Comparison of ENCODE assay signal across 11 cellular contexts in the genomic region with DNA sequence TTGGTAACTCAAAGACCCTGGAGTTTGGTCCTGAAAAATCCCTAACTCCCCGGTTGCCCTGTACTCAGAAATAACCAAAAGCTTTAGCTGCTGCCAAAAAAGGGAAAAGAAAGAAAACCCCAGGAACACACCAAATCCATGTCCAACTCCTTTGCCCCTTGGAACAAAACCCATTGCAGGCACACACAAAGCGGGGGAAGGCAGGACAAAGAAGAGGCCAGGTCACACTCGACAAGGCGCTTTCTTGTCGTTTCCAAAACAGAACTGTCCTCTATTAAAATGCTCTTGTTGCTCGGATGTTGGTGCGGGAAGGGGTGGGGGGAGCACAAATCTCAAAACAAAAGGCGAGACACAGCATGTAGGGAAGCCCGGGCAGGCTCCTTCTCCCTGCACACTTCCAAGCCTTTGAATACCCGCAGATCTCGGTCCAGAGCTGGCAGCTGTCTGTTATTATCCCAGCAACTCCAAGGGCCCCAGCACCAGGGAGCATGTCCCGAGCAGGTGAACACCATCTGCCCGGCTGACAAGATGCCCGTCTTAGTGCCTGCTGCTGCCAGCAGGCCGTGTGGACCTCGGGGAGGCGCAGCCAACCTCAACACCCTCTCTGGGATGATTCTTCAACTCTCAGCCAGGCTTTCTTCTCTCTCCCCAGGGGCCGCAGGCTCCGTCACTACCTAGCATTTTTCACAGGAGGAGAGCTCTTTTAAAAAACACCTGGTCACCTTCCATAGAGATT.
DNase-seq lines count a peak whose midpoint lies in the region; ATAC-seq and TF ChIP-seq lines count a peak whose summit lies in the region.
"Had no signal": no experiment of that assay in that cellular context is flagged by ENCODE, and none has a peak within 500 bp of the region (broad histone marks: within the 10 kb centered on the region; RNA-seq: fewer than 3 reads in every experiment).

No MANE protein-coding gene starts in this region.

- no peak overlapping the region for H2BK120ac ChIP-seq in neuronal stem cell (ENCODE audit: low read depth, low read length)

- peak; percentile 95 for DNase-seq in G401 (ENCODE audit: low spot score)
- peak; percentile 90 for DNase-seq in NCI-H2081 treated with DMSO at 0.1 percent for 48 hours (lab: John Stamatoyannopoulos, UW)
- DNase-seq in mammary epithelial cell = no peak
- DNase-seq in neuronal stem cell (ENCODE audit: low spot score) = peak; percentile 60
- no peak for DNase-seq in UCSD-AML1 (lab: John Stamatoyannopoulos, UW; ENCODE audit: unreplicated experiment)
- DNase-seq in heart right ventricle = no peak
- DNase-seq: esophagus squamous epithelium; mucosa of descending colon; stimulated activated CD4-positive, alpha-beta T cell treated with anti-CD3 and anti-CD28 coated beads, Interleukin-1b, Interleukin-23, amount 100 ng/mL, for 48 hours had no signal

- peak overlapping the region; percentile 46 for H3K4me2 ChIP-seq in mammary epithelial cell (ENCODE audit: insufficient read depth, low read depth, low read length)
- H3K4me2 ChIP-seq in neuronal stem cell (ENCODE audit: insufficient read depth, low read length, poor library complexity, severe bottlenecking) = peak overlapping the region; percentile 43

- intact Hi-C loops in mammary epithelial cell (cut with micrococcal nuclease) = loop anchor here (5.0 kb wide), 1 partner anchor 668 kb away; no protein-coding TSS in a partner anchor
- intact Hi-C loops in heart right ventricle (cut with DNase I) = loop anchor here in 6 of 10 donors (5.0 to 10.0 kb wide), 9 partner anchors 32 to 185 kb away; a partner anchor contains a TSS

- no peak overlapping the region for H2BK15ac ChIP-seq in neuronal stem cell (ENCODE audit: low read length)

- WGBS in mammary epithelial cell (ENCODE audit: low coverage, missing lambda C conversion rate) = 26% methylated on average over 19 of the region's 19 CpGs
- WGBS in neuronal stem cell (ENCODE audit: extremely low coverage in 2 of 2, insufficient read length in 2 of 2, insufficient replicate concordance in 1 of 2), 2 donors = no CpG with 5 or more reads among the region's 19 CpGs
- 66 to 67% methylated on average over 19 of the region's 19 CpGs for WGBS in heart right ventricle, 2 donors

- dilution Hi-C loops in mammary epithelial cell (cut with HindIII; ENCODE audit: low sequenced_read_pairs) = no loop called here

- CTCF ChIA-PET in mammary epithelial cell (lab: Charles Lee; ENCODE audit: low non-redundant PET) = no interaction called here

- no TSS peak for BruUV-seq in mammary epithelial cell (replicated peaks; lab: Mats Ljungman, UMichigan)

- no peak overlapping the region for H3K4ac ChIP-seq in neuronal stem cell (ENCODE audit: low read length)

- H3K9ac ChIP-seq in mammary epithelial cell (ENCODE audit: insufficient read depth, low read length) = no peak overlapping the region
- no peak overlapping the region for H3K9ac ChIP-seq in neuronal stem cell (ENCODE audit: low read depth, low read length, poor library complexity)

- peak overlapping the region; percentile 20 for H3K23ac ChIP-seq in neuronal stem cell (ENCODE audit: low read depth, low read length, poor library complexity)

- H4K20me1 ChIP-seq in mammary epithelial cell (ENCODE audit: insufficient read depth, low read length) = no peaks in the 10 kb centered on the region

- H3K18ac ChIP-seq in neuronal stem cell (ENCODE audit: low read length) = peak overlapping the region; percentile 76

- no peak for ATAC-seq in HG03139 (IDR thresholded peaks at IDR 0.05; ENCODE audit: unreplicated experiment)
- no peak for ATAC-seq in heart right ventricle
- no peak for ATAC-seq in GM18511 (IDR thresholded peaks at IDR 0.05; ENCODE audit: unreplicated experiment)
- ATAC-seq: mucosa of descending colon had no signal

- peaks cover 6% of the 10 kb centered on the region for H3K79me1 ChIP-seq in neuronal stem cell (ENCODE audit: low read depth, low read length)

- H4K91ac ChIP-seq in neuronal stem cell (ENCODE audit: low read depth, low read length, poor library complexity) = no peak overlapping the region

- no peak for TF ChIP-seq CTCF in mammary epithelial cell (conservative IDR thresholded peaks at IDR 0.05 in 1 of 2, IDR thresholded peaks at IDR 0.05 in 1 of 2; ENCODE audit: extremely low read depth in 1 of 2, insufficient read depth in 1 of 2, low read depth in 1 of 2, low read length in 2 of 2)
- no peak for TF ChIP-seq CTCF in heart right ventricle (IDR thresholded peaks at IDR 0.05)

- H3K36me3 ChIP-seq in mammary epithelial cell (ENCODE audit: insufficient read depth, low read length) (no peaks in the 10 kb centered on the region), neuronal stem cell (replicated peaks in 1 of 2; ENCODE audit: control insufficient read depth in 2 of 2, insufficient read depth in 2 of 2, low read length in 2 of 2) (peaks cover 0 to 20% of the 10 kb centered on the region in 2 donors), heart right ventricle (no peaks in the 10 kb centered on the region)
- H3K36me3 ChIP-seq: esophagus squamous epithelium had no signal

- peaks cover 31% of the 10 kb centered on the region for H3K79me2 ChIP-seq in mammary epithelial cell (ENCODE audit: insufficient read depth, low read length)

- H3K4me1 ChIP-seq in mammary epithelial cell (ENCODE audit: insufficient read depth, low read length) (peaks cover 44% of the 10 kb centered on the region), neuronal stem cell (ENCODE audit: control insufficient read depth in 2 of 2, insufficient read depth in 1 of 2, low read depth in 1 of 2, low read length in 2 of 2) (peaks cover 34 to 58% of the 10 kb centered on the region in 2 donors), heart right ventricle (peaks cover 14 to 93% (median 78%) of the 10 kb centered on the region in 9 donors)

- H3K9me3 ChIP-seq in mammary epithelial cell (replicated peaks; ENCODE audit: insufficient read depth, low read length) = no peaks in the 10 kb centered on the region
- H3K9me3 ChIP-seq in neuronal stem cell (replicated peaks in 1 of 2; ENCODE audit: control insufficient read depth in 2 of 2, insufficient read depth in 1 of 2, low read depth in 1 of 2, low read length in 2 of 2) = peaks cover 0 to 7% of the 10 kb centered on the region in 2 donors
- no peaks in the 10 kb centered on the region for H3K9me3 ChIP-seq in heart right ventricle
- H3K9me3 ChIP-seq: esophagus squamous epithelium, mucosa of descending colon had no signal

- H2BK12ac ChIP-seq in neuronal stem cell (ENCODE audit: low read length) = no peak overlapping the region

- H3K27me3 ChIP-seq in mammary epithelial cell (ENCODE audit: insufficient read depth, low read length) (no peaks in the 10 kb centered on the region), neuronal stem cell (ENCODE audit: control insufficient read depth in 3 of 3, insufficient read depth in 3 of 3, low read depth in 1 of 3, low read length in 3 of 3) (no peaks in the 10 kb centered on the region), heart right ventricle (no peaks in the 10 kb centered on the region)
- H3K27me3 ChIP-seq: esophagus squamous epithelium had no signal

- H4K8ac ChIP-seq in neuronal stem cell (ENCODE audit: low read depth, low read length) = no peak overlapping the region

- H3K27ac ChIP-seq in mammary epithelial cell (ENCODE audit: insufficient read depth, low read depth, low read length) = no peak overlapping the region
- no peak overlapping the region for H3K27ac ChIP-seq in neuronal stem cell (replicated peaks; ENCODE audit: low read length)
- H3K27ac ChIP-seq in heart right ventricle = no peak overlapping the region

- H2AK5ac ChIP-seq in neuronal stem cell (ENCODE audit: low read depth, low read length) = no peak overlapping the region

- H3K4me3 ChIP-seq in mammary epithelial cell (replicated peaks in 1 of 3; ENCODE audit: insufficient read depth in 1 of 3, low read depth in 2 of 3, low read length in 3 of 3) (no peak overlapping the region), neuronal stem cell (ENCODE audit: low read length in 2 of 2) (no peak overlapping the region), heart right ventricle (no peak overlapping the region)
- H3K4me3 ChIP-seq: esophagus squamous epithelium, mucosa of descending colon had no signal

- no peak overlapping the region for H3K14ac ChIP-seq in neuronal stem cell (ENCODE audit: low read length)

- H2BK5ac ChIP-seq in neuronal stem cell (ENCODE audit: low read length) = no peak overlapping the region

- H2AFZ ChIP-seq in mammary epithelial cell (ENCODE audit: low read depth, low read length) (peak overlapping the region; percentile 34), neuronal stem cell (ENCODE audit: low read length) (no peak overlapping the region)

- in situ Hi-C loops in G401 (cut with HindIII; ENCODE audit: low sequenced_read_pairs) (no loop called here), mammary epithelial cell (cut with MboI; ENCODE audit: low sequenced_read_pairs in 2 of 2) (no loop called here)

Comparison
In these comparisons a context has a peak if more than half of its experiments do, and no peak if none do; other contexts are left out.
1. DNase-seq: peak in G401 (single experiment), NCI-H2081 treated with DMSO at 0.1 percent for 48 hours (single experiment) and neuronal stem cell (single experiment); none in mammary epithelial cell (single experiment), UCSD-AML1 (single experiment) and heart right ventricle (0 of 2).